28 cellular contexts compared by ENCODE assay signal in genomic region chr10:67663449-67664087, GRCh38. TPM values are rescaled to one million over a fixed set of nuclear protein-coding genes. Genes with fewer than 3 reads are reported as not detected.
DNase-seq lines count a peak whose midpoint lies in the region; TF ChIP-seq lines count a peak whose summit lies in the region.
"Had no signal": no experiment of that assay in that cellular context is flagged by ENCODE, and none has a peak within 500 bp of the region (broad histone marks: within the 10 kb centered on the region; RNA-seq: fewer than 3 reads in every experiment).

No MANE protein-coding gene starts in this region.

- no peaks in the 10 kb centered on the region for H3K36me3 Mint-ChIP-seq in activated CD4-positive, alpha-beta memory T cell treated with anti-CD3 and anti-CD28 coated beads for 36 hours
- H3K36me3 Mint-ChIP-seq: activated naive CD4-positive, alpha-beta T cell treated with anti-CD3 and anti-CD28 coated beads, Interleukin-2, amount 50 U/mL, for 24 hours; CD8-positive, alpha-beta T cell; mesothelial cell of epicardium; stimulated activated memory B cell treated with anti-CD40 and anti-IgM and Interleukin-4, amounts not matched to agents 10 μg/mL and 1 μg/mL and 100 μg/mL, for 72 hours had no signal

- peak overlapping the region; percentile 68 for H3K4me2 ChIP-seq in skeletal muscle satellite cell (ENCODE audit: low read length)

- H3K27ac ChIP-seq in cingulate gyrus (ENCODE audit: low read depth, low read length) (peak overlapping the region; percentile 62), stomach (no peak overlapping the region)
- H3K27ac ChIP-seq: body of pancreas had no signal

- TF ChIP-seq CTCF in stomach (IDR thresholded peaks at IDR 0.05), result no peak

- POLR2A ChIA-PET in activated CD4-positive, alpha-beta memory T cell treated with anti-CD3 and anti-CD28 coated beads for 36 hours (lab: Charles Lee), result no interaction called here

- H3K36me3 ChIP-seq in skeletal muscle satellite cell (ENCODE audit: insufficient read depth, low read length) (no peaks in the 10 kb centered on the region), stomach (no peaks in the 10 kb centered on the region)

- H3K9me3 ChIP-seq in skeletal muscle satellite cell (replicated peaks; ENCODE audit: low read length) (no peaks in the 10 kb centered on the region), stomach (no peaks in the 10 kb centered on the region)
- H3K9me3 ChIP-seq: body of pancreas had no signal

- no peak overlapping the region for H3K27ac Mint-ChIP-seq in activated CD4-positive, alpha-beta memory T cell treated with anti-CD3 and anti-CD28 coated beads for 36 hours
- H3K27ac Mint-ChIP-seq: activated CD8-positive, alpha-beta T cell treated with anti-CD3 and anti-CD28 coated beads for 36 hours; CD8-positive, alpha-beta T cell; mesothelial cell of epicardium; stimulated activated memory B cell treated with anti-CD40 and anti-IgM and Interleukin-4, amounts not matched to agents 10 μg/mL and 1 μg/mL and 100 μg/mL, for 72 hours had no signal

- no peak overlapping the region for H3K4me3 Mint-ChIP-seq in activated CD4-positive, alpha-beta memory T cell treated with anti-CD3 and anti-CD28 coated beads for 36 hours
- H3K4me3 Mint-ChIP-seq: activated CD8-positive, alpha-beta T cell treated with anti-CD3 and anti-CD28 coated beads for 36 hours; activated naive CD4-positive, alpha-beta T cell treated with anti-CD3 and anti-CD28 coated beads, Interleukin-2, amount 50 U/mL, for 24 hours; activated T-cell treated with anti-CD3 and anti-CD28 coated beads, Interleukin-2, amount 50 U/mL, for 72 hours; CD8-positive, alpha-beta T cell; mesothelial cell of epicardium; neural crest cell; stimulated activated memory B cell treated with anti-CD40 and anti-IgM and Interleukin-4, amounts not matched to agents 10 μg/mL and 1 μg/mL and 100 μg/mL, for 72 hours had no signal

- WGBS in stomach, 5 donors, result 53 to 72% (median 64%) methylated on average over 13 of the region's 13 CpGs

- H3K27me3 ChIP-seq in skeletal muscle satellite cell (ENCODE audit: control insufficient read depth, insufficient read depth, low read length), result no peaks in the 10 kb centered on the region
- H3K27me3 ChIP-seq in stomach, result no peaks in the 10 kb centered on the region
- H3K27me3 ChIP-seq: body of pancreas had no signal

- H3K4me1 ChIP-seq in skeletal muscle satellite cell (ENCODE audit: control insufficient read depth, insufficient read depth, low read length), result peaks cover 6% of the 10 kb centered on the region
- H3K4me1 ChIP-seq in stomach, result no peaks in the 10 kb centered on the region
- H3K4me1 ChIP-seq: body of pancreas had no signal

- CTCF ChIA-PET in activated CD4-positive, alpha-beta memory T cell treated with anti-CD3 and anti-CD28 coated beads for 36 hours (lab: Charles Lee), result interaction anchor here (0.9 to 6.1 kb wide), 5 partner anchors 34 to 193 kb away, joined by 3 to 100 read pairs (median 3); no protein-coding TSS in a partner anchor

- intact Hi-C loops in stomach (cut with DNase I; ENCODE audit: low total_unique reads), result no loop called here
- intact Hi-C loops in activated CD4-positive, alpha-beta memory T cell treated with anti-CD3 and anti-CD28 coated beads for 36 hours (cut with micrococcal nuclease), result no loop called here

- TF ChIP-seq EP300 in stomach (IDR thresholded peaks at IDR 0.05), result no peak

- H3K27me3 Mint-ChIP-seq in activated CD4-positive, alpha-beta memory T cell treated with anti-CD3 and anti-CD28 coated beads for 36 hours, result no peaks in the 10 kb centered on the region
- H3K27me3 Mint-ChIP-seq: activated naive CD4-positive, alpha-beta T cell treated with anti-CD3 and anti-CD28 coated beads, Interleukin-2, amount 50 U/mL, for 24 hours had no signal

- no peaks in the 10 kb centered on the region for H3K4me1 Mint-ChIP-seq in activated CD4-positive, alpha-beta memory T cell treated with anti-CD3 and anti-CD28 coated beads for 36 hours (ENCODE audit: low read depth)
- H3K4me1 Mint-ChIP-seq: activated naive CD4-positive, alpha-beta T cell treated with anti-CD3 and anti-CD28 coated beads, Interleukin-2, amount 50 U/mL, for 24 hours; stimulated activated memory B cell treated with anti-CD40 and anti-IgM and Interleukin-4, amounts not matched to agents 10 μg/mL and 1 μg/mL and 100 μg/mL, for 72 hours had no signal

- DNase-seq in NCI-H69 (lab: John Stamatoyannopoulos, UW), result peak; percentile 12
- peak; percentile 63 for DNase-seq in medulla oblongata (ENCODE audit: extremely low spot score)
- no peak for DNase-seq in LoVo (ENCODE audit: low spot score)
- no peak for DNase-seq in stomach
- DNase-seq in SHP77 (lab: John Stamatoyannopoulos, UW), result no peak
- no peak for DNase-seq in activated CD4-positive, alpha-beta memory T cell treated with anti-CD3 and anti-CD28 coated beads for 36 hours
- DNase-seq: activated CD4-positive, CD25-positive, alpha-beta regulatory T cell; activated CD8-positive, alpha-beta T cell treated with anti-CD3 and anti-CD28 coated beads for 36 hours; activated T-cell treated with anti-CD3 and anti-CD28 coated beads, Interleukin-2, amount 50 U/mL, for 72 hours; body of pancreas; CD8-positive, alpha-beta T cell; cortex of kidney; DMS79; KBM-7; left colon; NCI-H1092 treated with DMSO at 0.1 percent for 48 hours; NCI-H2081; NCI-H524; retina; T-helper 2 cell; trophoblast cell had no signal

- peak overlapping the region; percentile 25 for H3K9ac ChIP-seq in skeletal muscle satellite cell (ENCODE audit: low read depth, low read length)

- peak overlapping the region; percentile 45 for H3K4me3 ChIP-seq in skeletal muscle satellite cell (ENCODE audit: low read length)
- no peak overlapping the region for H3K4me3 ChIP-seq in stomach
- H3K4me3 ChIP-seq: body of pancreas had no signal

- TF ChIP-seq POLR2A in stomach (IDR thresholded peaks at IDR 0.05), result no peak

- H3K9me3 Mint-ChIP-seq in activated CD4-positive, alpha-beta memory T cell treated with anti-CD3 and anti-CD28 coated beads for 36 hours, result no peaks in the 10 kb centered on the region
- H3K9me3 Mint-ChIP-seq: activated CD8-positive, alpha-beta T cell treated with anti-CD3 and anti-CD28 coated beads for 36 hours; activated naive CD4-positive, alpha-beta T cell treated with anti-CD3 and anti-CD28 coated beads, Interleukin-2, amount 50 U/mL, for 24 hours; activated T-cell treated with anti-CD3 and anti-CD28 coated beads, Interleukin-2, amount 50 U/mL, for 72 hours; CD8-positive, alpha-beta T cell; mesothelial cell of epicardium; neural crest cell; stimulated activated memory B cell treated with anti-CD40 and anti-IgM and Interleukin-4, amounts not matched to agents 10 μg/mL and 1 μg/mL and 100 μg/mL, for 72 hours had no signal

RNA-seq across cellular contexts. Expression of gene CTNNA3, which starts 32.4 kb away (rescaled TPM):
- total RNA-seq in skeletal muscle satellite cell (2012; rRNA removed), result not detected in 2 replicates
- 10 to 100 TPM in 3 of 5 donors, 1 to 10 TPM in 1, under 1 TPM in 1; 0.14 to 46.1 (median 15.9) TPM for total RNA-seq in stomach
- under 1 TPM in 1 of 3 donors, not detected in 2; 0.23 TPM for polyA plus RNA-seq in stomach
- total RNA-seq in activated CD4-positive, alpha-beta memory T cell treated with anti-CD3 and anti-CD28 coated beads for 36 hours, result not detected
- total RNA-seq: activated CD8-positive, alpha-beta T cell treated with anti-CD3 and anti-CD28 coated beads for 36 hours; CD8-positive, alpha-beta T cell; fibroblast of villous mesenchyme had no signal

Comparison
In these comparisons a context has a peak if more than half of its experiments do, and no peak if none do; other contexts are left out.
1. DNase-seq: peak in NCI-H69 (single experiment) and medulla oblongata (single experiment); none in LoVo (single experiment), stomach (single experiment), SHP77 (0 of 2) and activated CD4-positive, alpha-beta memory T cell treated with anti-CD3 and anti-CD28 coated beads for 36 hours (single experiment).